ENCODE assay signal across 8 cellular contexts in the genomic region with DNA sequence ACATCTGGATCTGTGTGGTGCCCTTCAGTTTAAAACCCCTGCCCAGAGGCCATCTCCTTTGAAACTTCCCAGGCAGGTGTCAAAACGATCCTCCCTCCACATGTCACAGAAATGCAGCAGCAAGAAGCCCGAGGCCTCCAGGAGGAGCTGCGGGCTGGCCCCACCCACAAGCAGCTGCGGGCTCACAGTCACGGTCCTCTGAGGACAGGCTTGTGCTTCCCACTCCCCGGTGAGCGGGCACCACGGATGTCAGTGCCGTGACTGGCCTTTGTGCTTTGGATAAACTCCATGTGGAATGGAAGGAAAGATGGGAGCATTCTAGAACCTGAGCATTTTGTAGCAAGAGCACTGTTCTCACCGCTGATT.
DNase-seq lines count a peak whose midpoint lies in the region; ATAC-seq and TF ChIP-seq lines count a peak whose summit lies in the region.

No MANE protein-coding gene starts in this region.

- H3K27me3 Mint-ChIP-seq in chondrocyte (ENCODE audit: low read depth) (no peaks in the 10 kb centered on the region), nephron progenitor cell (ENCODE audit: low read depth, poor library complexity) (peaks cover 15% of the 10 kb centered on the region)

- H3K27ac Mint-ChIP-seq in chondrocyte (ENCODE audit: unreplicated experiment) (peak overlapping the region; percentile 85), nephron progenitor cell (no peak overlapping the region)

- no peak for TF ChIP-seq CTCF in NB4 (IDR thresholded peaks at IDR 0.05; ENCODE audit: low read depth, low read length)
- no peak for TF ChIP-seq CTCF in chondrocyte (IDR thresholded peaks at IDR 0.05)
- TF ChIP-seq CTCF in nephron progenitor cell (IDR thresholded peaks at IDR 0.05): no peak

- H3K36me3 Mint-ChIP-seq in chondrocyte (ENCODE audit: low read depth): no peaks in the 10 kb centered on the region
- no peaks in the 10 kb centered on the region for H3K36me3 Mint-ChIP-seq in nephron progenitor cell (ENCODE audit: low read depth)

- H3K4me1 Mint-ChIP-seq in chondrocyte (ENCODE audit: low read depth) (peaks cover 23% of the 10 kb centered on the region), nephron progenitor cell (peaks cover 74% of the 10 kb centered on the region)

- TF ChIP-seq POLR2A in NB4 (IDR thresholded peaks at IDR 0.05; ENCODE audit: extremely low read depth, insufficient read length): no peak

- no peak for ATAC-seq in HG02571 (IDR thresholded peaks at IDR 0.05; ENCODE audit: unreplicated experiment)
- no peak for ATAC-seq in GM19455 (IDR thresholded peaks at IDR 0.05; ENCODE audit: unreplicated experiment)
- no peak for ATAC-seq in HG03139 (IDR thresholded peaks at IDR 0.05; ENCODE audit: unreplicated experiment)

- H3K4me3 ChIP-seq in NB4 (ENCODE audit: low read depth, low read length): no peak overlapping the region

- H3K4me3 Mint-ChIP-seq in chondrocyte (ENCODE audit: unreplicated experiment): peak overlapping the region; percentile 29
- peak overlapping the region; percentile 9 for H3K4me3 Mint-ChIP-seq in nephron progenitor cell

- DNase-seq in DMS153 (lab: John Stamatoyannopoulos, UW): peak; percentile 16
- DNase-seq in NB4 (ENCODE audit: low read depth): peak; percentile 13
- no peak for DNase-seq in chondrocyte (ENCODE audit: low spot score)
- DNase-seq in nephron progenitor cell: peak; percentile 38
- DNase-seq in mesenteric fat pad (ENCODE audit: low spot score): no peak

- no peaks in the 10 kb centered on the region for H3K9me3 Mint-ChIP-seq in chondrocyte (ENCODE audit: low read depth)
- H3K9me3 Mint-ChIP-seq in nephron progenitor cell: no peaks in the 10 kb centered on the region

Comparison
In these comparisons a context has a peak if more than half of its experiments do, and no peak if none do; other contexts are left out.
1. DNase-seq: peak in DMS153 (single experiment), NB4 (single experiment) and nephron progenitor cell (single experiment); none in chondrocyte (single experiment) and mesenteric fat pad (single experiment).